36 cellular contexts compared by ENCODE assay signal in genomic region chr5:30385754-30386153, GRCh38.
"Had no signal": no experiment of that assay in that cellular context is flagged by ENCODE, and none has a peak within 500 bp of the region (broad histone marks: within the 10 kb centered on the region; RNA-seq: fewer than 3 reads in every experiment).

No MANE protein-coding gene starts in this region.

- DNase-seq: Kasumi-1, MG63, MM.1S, MV-4-11, NCI-H1048, NCI-H1092, NCI-H1092 treated with DMSO at 0.1 percent for 48 hours, NCI-H1105, NCI-H1105 treated with DMSO at 0.1 percent for 48 hours, NCI-H1417, NCI-H1417 treated with DMSO at 0.1 percent for 48 hours, NCI-H1436, NCI-H1436 treated with DMSO at 0.1 percent for 48 hours, NCI-H146, NCI-H1694, NCI-H1694 treated with DMSO at 0.1 percent for 48 hours, NCI-H187, NCI-H187 treated with DMSO at 0.1 percent for 48 hours, NCI-H1930, NCI-H2029, NCI-H2029 treated with DMSO at 0.1 percent for 48 hours, NCI-H2081, NCI-H2081 treated with DMSO at 0.1 percent for 48 hours, NCI-H2107, NCI-H2171, NCI-H2171 treated with DMSO at 0.1 percent for 48 hours, NCI-H2227 treated with DMSO at 0.1 percent for 48 hours, NCI-H226, NCI-H345, NCI-H446, NCI-H446 treated with DMSO at 0.1 percent for 48 hours, NCI-H510A, NCI-H510A treated with DMSO at 0.1 percent for 48 hours, NCI-H524, NCI-H524 treated with DMSO at 0.1 percent for 48 hours, NCI-H526 had no signal

- H3K4me3 ChIP-seq: MG63 had no signal
